In the genomic region with DNA sequence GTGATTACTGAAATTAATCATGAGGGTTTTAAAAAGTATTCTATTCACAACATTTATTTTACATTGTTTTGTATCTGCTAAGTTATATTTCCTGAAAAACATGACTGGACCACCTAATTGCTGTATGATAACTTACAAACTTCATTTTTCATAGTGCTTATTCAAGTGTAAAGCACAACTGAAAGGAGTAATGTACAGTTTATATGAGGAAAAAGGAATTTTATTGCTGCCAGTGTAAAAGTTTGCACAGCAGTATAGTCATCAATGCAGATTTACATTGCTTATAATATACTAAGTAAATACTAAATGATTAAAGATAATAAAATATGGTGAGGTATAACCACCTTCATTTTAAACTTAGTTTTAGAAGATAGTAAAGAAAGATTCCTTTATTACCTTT, we compare ENCODE assay signal across 9 cellular contexts. TPM values are rescaled to one million over a fixed set of nuclear protein-coding genes. Genes with fewer than 3 reads are reported as not detected.
DNase-seq lines count a peak whose midpoint lies in the region; ATAC-seq and TF ChIP-seq lines count a peak whose summit lies in the region.
"Had no signal": no experiment of that assay in that cellular context is flagged by ENCODE, and none has a peak within 500 bp of the region (broad histone marks: within the 10 kb centered on the region; RNA-seq: fewer than 3 reads in every experiment).

No MANE protein-coding gene starts in this region.

- no peak overlapping the region for H3K27ac Mint-ChIP-seq in activated CD4-positive, alpha-beta memory T cell treated with anti-CD3 and anti-CD28 coated beads for 36 hours
- no peak overlapping the region for H3K27ac Mint-ChIP-seq in glutamatergic neuron (ENCODE audit: unreplicated experiment)

- H3K4me1 ChIP-seq in spleen = peaks cover 40 to 73% (median 69%) of the 10 kb centered on the region in 6 donors

- CTCF ChIA-PET in activated CD4-positive, alpha-beta memory T cell treated with anti-CD3 and anti-CD28 coated beads for 36 hours (lab: Charles Lee) = no interaction called here

- no peak for TF ChIP-seq POLR2A in spleen (IDR thresholded peaks at IDR 0.05)

- peaks cover 0 to 17% (median 0%) of the 10 kb centered on the region in 6 donors for H3K36me3 ChIP-seq in spleen

- DNase-seq in HFF-Myc (ENCODE audit: extremely low read depth, low read depth) (no peak), glutamatergic neuron (no peak), spleen (no peak), NOMO-1 treated with dmso at 0.1 percent for 144 hours (lab: John Stamatoyannopoulos, UW; ENCODE audit: unreplicated experiment) (no peak)
- no peak for DNase-seq in activated CD4-positive, alpha-beta memory T cell treated with anti-CD3 and anti-CD28 coated beads for 36 hours

- intact Hi-C loops in activated CD4-positive, alpha-beta memory T cell treated with anti-CD3 and anti-CD28 coated beads for 36 hours (cut with micrococcal nuclease) = loop anchor here (5.0 to 10.0 kb wide), 2 partner anchors 50 to 957 kb away; no protein-coding TSS in a partner anchor
- intact Hi-C loops in spleen (cut with DNase I; ENCODE audit: low total_unique reads) = loop anchor here (10.0 kb wide), 1 partner anchor 67 kb away; no protein-coding TSS in a partner anchor

- H3K9me3 Mint-ChIP-seq in activated CD4-positive, alpha-beta memory T cell treated with anti-CD3 and anti-CD28 coated beads for 36 hours = no peaks in the 10 kb centered on the region
- peaks cover 13% of the 10 kb centered on the region for H3K9me3 Mint-ChIP-seq in glutamatergic neuron (ENCODE audit: unreplicated experiment)

- H3K4me1 Mint-ChIP-seq in activated CD4-positive, alpha-beta memory T cell treated with anti-CD3 and anti-CD28 coated beads for 36 hours (ENCODE audit: low read depth) = peaks cover 47% of the 10 kb centered on the region
- H3K4me1 Mint-ChIP-seq in glutamatergic neuron (ENCODE audit: low read depth, unreplicated experiment) = peaks cover 24% of the 10 kb centered on the region

- peaks cover 15% of the 10 kb centered on the region for H3K36me3 Mint-ChIP-seq in activated CD4-positive, alpha-beta memory T cell treated with anti-CD3 and anti-CD28 coated beads for 36 hours
- H3K36me3 Mint-ChIP-seq in glutamatergic neuron (ENCODE audit: unreplicated experiment) = peaks cover 5% of the 10 kb centered on the region

- peak overlapping the region; percentile 64 to 100 (median 99) for H3K27ac ChIP-seq in spleen

- no peaks in the 10 kb centered on the region for H3K27me3 ChIP-seq in spleen (replicated peaks in 1 of 7)

- no peak for TF ChIP-seq CTCF in HFF-Myc (IDR thresholded peaks at IDR 0.05; ENCODE audit: low read depth, low read length, missing control alignments)
- no peak for TF ChIP-seq CTCF in glutamatergic neuron (IDR thresholded peaks at IDR 0.05; ENCODE audit: partially characterized antibody, unreplicated experiment)
- no peak for TF ChIP-seq CTCF in spleen (IDR thresholded peaks at IDR 0.05 in 8 of 11, conservative IDR thresholded peaks at IDR 0.05 in 3 of 11)

- ATAC-seq in GM21786 (IDR thresholded peaks at IDR 0.05; ENCODE audit: unreplicated experiment) (no peak), HG03045 (IDR thresholded peaks at IDR 0.05; ENCODE audit: unreplicated experiment) (no peak), HG03378 (IDR thresholded peaks at IDR 0.05; ENCODE audit: unreplicated experiment) (no peak)
- ATAC-seq: HCT116 had no signal

- POLR2A ChIA-PET in activated CD4-positive, alpha-beta memory T cell treated with anti-CD3 and anti-CD28 coated beads for 36 hours (lab: Charles Lee) = no interaction called here

- no peaks in the 10 kb centered on the region for H3K9me3 ChIP-seq in spleen

- peak overlapping the region; percentile 46 for H3K4me3 Mint-ChIP-seq in activated CD4-positive, alpha-beta memory T cell treated with anti-CD3 and anti-CD28 coated beads for 36 hours
- H3K4me3 Mint-ChIP-seq in glutamatergic neuron (ENCODE audit: unreplicated experiment) = peak overlapping the region; percentile 100

- H3K27me3 Mint-ChIP-seq in activated CD4-positive, alpha-beta memory T cell treated with anti-CD3 and anti-CD28 coated beads for 36 hours = no peaks in the 10 kb centered on the region
- peaks cover 12% of the 10 kb centered on the region for H3K27me3 Mint-ChIP-seq in glutamatergic neuron (ENCODE audit: unreplicated experiment)

- peak overlapping the region; percentile 83 for H3K4me3 ChIP-seq in HFF-Myc (replicated peaks; ENCODE audit: low read depth, low read length)
- H3K4me3 ChIP-seq in spleen = peak overlapping the region; percentile 83 to 96 (median 91)

RNA-seq across cellular contexts. Expression of a gene that starts 4.0 kb away (rescaled TPM):
- total RNA-seq in activated CD4-positive, alpha-beta memory T cell treated with anti-CD3 and anti-CD28 coated beads for 36 hours = 10 to 100 TPM; 31.9 to 36.8 TPM
- total RNA-seq in glutamatergic neuron (ENCODE audit: unreplicated experiment) (61.2 TPM), spleen (100 to 1,000 TPM; 144 to 300 (median 212) TPM)
- polyA plus RNA-seq in spleen = 10 to 100 TPM; 38.1 to 47.0 (median 42.0) TPM

RNA-seq across cellular contexts. Expression of a gene that starts 4.1 kb away (rescaled TPM):
- total RNA-seq in activated CD4-positive, alpha-beta memory T cell treated with anti-CD3 and anti-CD28 coated beads for 36 hours = under 1 TPM; 0.19 to 0.29 TPM
- 0.27 TPM for total RNA-seq in glutamatergic neuron (ENCODE audit: unreplicated experiment)
- 1 to 10 TPM in 5 of 7 donors, under 1 TPM in 2; 0.54 to 2.2 (median 1.4) TPM for total RNA-seq in spleen
- polyA plus RNA-seq in spleen = under 1 TPM; 0.52 to 0.93 (median 0.80) TPM

RNA-seq across cellular contexts. Expression of a gene that starts 49.4 kb away (rescaled TPM):
- 10 to 100 TPM; 39.4 to 42.8 TPM for total RNA-seq in activated CD4-positive, alpha-beta memory T cell treated with anti-CD3 and anti-CD28 coated beads for 36 hours
- 79.0 TPM for total RNA-seq in glutamatergic neuron (ENCODE audit: unreplicated experiment)
- 10 to 100 TPM; 27.3 to 49.4 (median 33.0) TPM for total RNA-seq in spleen
- 10 to 100 TPM in 2 of 3 donors, 1 to 10 TPM in 1; 8.7 to 10.1 (median 10.1) TPM for polyA plus RNA-seq in spleen
